In the genomic region with DNA sequence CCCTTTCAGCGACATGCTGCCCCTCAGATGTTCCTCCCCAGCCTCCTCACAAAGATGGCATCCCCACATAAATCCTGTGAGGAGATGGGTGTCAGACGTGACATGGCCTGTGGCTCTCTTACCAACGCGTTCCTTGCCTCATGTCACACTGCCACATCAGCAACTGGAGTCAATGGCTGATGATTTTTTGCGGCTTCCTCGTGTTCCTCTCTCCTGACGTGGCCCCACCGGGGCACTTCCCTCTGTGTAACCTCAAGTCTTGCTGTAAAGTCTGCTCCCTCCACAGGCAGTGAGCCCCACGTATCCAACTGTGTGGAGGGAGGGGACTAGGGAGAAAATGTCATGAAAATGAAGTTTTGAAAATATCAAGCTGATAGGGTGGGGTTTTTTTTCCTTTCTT, we compare ENCODE assay signal across 16 cellular contexts. TPM values are rescaled to one million over a fixed set of nuclear protein-coding genes. Genes with fewer than 3 reads are reported as not detected.
DNase-seq lines count a peak whose midpoint lies in the region; ATAC-seq and TF ChIP-seq lines count a peak whose summit lies in the region.
"Had no signal": no experiment of that assay in that cellular context is flagged by ENCODE, and none has a peak within 500 bp of the region (broad histone marks: within the 10 kb centered on the region; RNA-seq: fewer than 3 reads in every experiment).

No MANE protein-coding gene starts in this region.

- H3K36me3 ChIP-seq in BLaER1 treated with 17β-estradiol and CSF1 and Interleukin-3, amounts not matched to agents 10 nM and 100 nM, result no peaks in the 10 kb centered on the region
- H3K36me3 ChIP-seq in GM23248 (ENCODE audit: low read depth), result no peaks in the 10 kb centered on the region
- no peaks in the 10 kb centered on the region for H3K36me3 ChIP-seq in Peyer's patch
- H3K36me3 ChIP-seq: colonic mucosa, prostate gland had no signal

- no peaks in the 10 kb centered on the region for H3K9me2 ChIP-seq in GM23248 (ENCODE audit: insufficient read depth)

- no peaks in the 10 kb centered on the region for H3K9me3 ChIP-seq in BLaER1 treated with 17β-estradiol and CSF1 and Interleukin-3, amounts not matched to agents 10 nM and 100 nM (replicated peaks in 1 of 11)
- no peaks in the 10 kb centered on the region for H3K9me3 ChIP-seq in GM23248 (ENCODE audit: low read depth)
- no peaks in the 10 kb centered on the region for H3K9me3 ChIP-seq in Peyer's patch
- H3K9me3 ChIP-seq: colonic mucosa, prostate gland had no signal

- H3K27me3 Mint-ChIP-seq in effector memory CD8-positive, alpha-beta T cell, result peaks cover 27 to 31% of the 10 kb centered on the region in 2 donors

- peak; percentile 31 for ATAC-seq in effector memory CD8-positive, alpha-beta T cell (replicated peaks)
- ATAC-seq in GM19455 (IDR thresholded peaks at IDR 0.05; ENCODE audit: unreplicated experiment), result no peak

- H3K4me3 ChIP-seq in BLaER1 treated with 17β-estradiol and CSF1 and Interleukin-3, amounts not matched to agents 10 nM and 100 nM, result no peak overlapping the region
- H3K4me3 ChIP-seq in GM23248, result no peak overlapping the region
- no peak overlapping the region for H3K4me3 ChIP-seq in Peyer's patch
- H3K4me3 ChIP-seq: colonic mucosa, prostate gland had no signal

- no peak for TF ChIP-seq POLR2A in Peyer's patch (IDR thresholded peaks at IDR 0.05)

- peaks cover 6 to 29% (median 22%) of the 10 kb centered on the region in 10 experiments for H3K4me1 ChIP-seq in BLaER1 treated with 17β-estradiol and CSF1 and Interleukin-3, amounts not matched to agents 10 nM and 100 nM
- H3K4me1 ChIP-seq in GM23248 (ENCODE audit: insufficient read depth), result peaks cover 4% of the 10 kb centered on the region
- no peaks in the 10 kb centered on the region for H3K4me1 ChIP-seq in Peyer's patch
- H3K4me1 ChIP-seq: colonic mucosa, prostate gland had no signal

- H3K4me2 ChIP-seq in BLaER1 treated with 17β-estradiol and CSF1 and Interleukin-3, amounts not matched to agents 10 nM and 100 nM, result peak overlapping the region in 9 of 11 experiments; percentile 20 to 59 (median 28); a peak in 14 of 22 replicates
- H3K4me2 ChIP-seq in GM23248 (ENCODE audit: unreplicated experiment), result no peak overlapping the region

- 0 out of 22 replicates have a peak overlapping the region, but pooled peaks of 1 of the 11 experiments have one; percentile 5 for H3K9ac ChIP-seq in BLaER1 treated with 17β-estradiol and CSF1 and Interleukin-3, amounts not matched to agents 10 nM and 100 nM
- no peak overlapping the region for H3K9ac ChIP-seq in GM23248

- WGBS in GM23248 (ENCODE audit: low coverage in 1 of 2, low lambda C conversion rate in 2 of 2, missing lambda C conversion rate in 2 of 2), 2 experiments, result 41 to 48% methylated on average over 9 of the region's 9 CpGs

- TF ChIP-seq CTCF in Peyer's patch (IDR thresholded peaks at IDR 0.05), result no peak

- no peaks in the 10 kb centered on the region for H3K36me3 Mint-ChIP-seq in effector memory CD8-positive, alpha-beta T cell (ENCODE audit: insufficient read depth)
- H3K36me3 Mint-ChIP-seq: CD4-positive, CD25-positive, alpha-beta regulatory T cell; immature natural killer cell had no signal

- no peaks in the 10 kb centered on the region for H3K27me3 ChIP-seq in BLaER1 treated with 17β-estradiol and CSF1 and Interleukin-3, amounts not matched to agents 10 nM and 100 nM
- H3K27me3 ChIP-seq in GM23248 (replicated peaks; ENCODE audit: insufficient read depth) (peaks cover 4% of the 10 kb centered on the region; the same call in 1 of the 2 replicates), Peyer's patch (no peaks in the 10 kb centered on the region)
- H3K27me3 ChIP-seq: colonic mucosa had no signal

- no peaks in the 10 kb centered on the region for H4K20me1 ChIP-seq in BLaER1 treated with 17β-estradiol and CSF1 and Interleukin-3, amounts not matched to agents 10 nM and 100 nM
- no peaks in the 10 kb centered on the region for H4K20me1 ChIP-seq in GM23248 (ENCODE audit: insufficient read depth)

- H3K27ac Mint-ChIP-seq in effector memory CD8-positive, alpha-beta T cell, result no peak overlapping the region
- H3K27ac Mint-ChIP-seq: CD4-positive, CD25-positive, alpha-beta regulatory T cell; immature natural killer cell had no signal

- peak overlapping the region in 2 of 11 experiments; percentile 15 to 24; a peak in 1 of 22 replicates for H3K27ac ChIP-seq in BLaER1 treated with 17β-estradiol and CSF1 and Interleukin-3, amounts not matched to agents 10 nM and 100 nM
- H3K27ac ChIP-seq in GM23248 (no peak overlapping the region), Peyer's patch (no peak overlapping the region)
- H3K27ac ChIP-seq: colonic mucosa, prostate gland had no signal

- in situ Hi-C loops in GM23248 (cut with MboI), result loop anchor here (10.0 to 25.0 kb wide), 2 partner anchors 148 to 850 kb away; a partner anchor contains a TSS

- peaks cover 5 to 7% of the 10 kb centered on the region in 2 donors for H3K4me1 Mint-ChIP-seq in effector memory CD8-positive, alpha-beta T cell (ENCODE audit: low read depth in 2 of 2)
- H3K4me1 Mint-ChIP-seq: immature natural killer cell had no signal

- DNase-seq in GM23248 (no peak), NOMO-1 treated with DMSO at 0.1 percent for 48 hours (lab: John Stamatoyannopoulos, UW; ENCODE audit: unreplicated experiment) (peak; percentile 71), COR-L47 (lab: John Stamatoyannopoulos, UW) (no peak), NCI-H526 treated with DMSO at 0.1 percent for 48 hours (lab: John Stamatoyannopoulos, UW) (no peak), Peyer's patch (no peak)
- no peak for DNase-seq in effector memory CD8-positive, alpha-beta T cell
- DNase-seq: amniotic stem cell; CD4-positive, CD25-positive, alpha-beta regulatory T cell; colonic mucosa; immature natural killer cell; NCI-H1417 treated with DMSO at 0.1 percent for 48 hours; stimulated activated CD4-positive, alpha-beta T cell treated with anti-CD3 and anti-CD28 coated beads, Interleukin-2, amount 100 ng/mL, for 24 hours; stimulated activated naive CD4-positive, alpha-beta T cell treated with Interleukin-2 at 50 U/mL for 16 hours had no signal

- H3F3A ChIP-seq in GM23248 (ENCODE audit: insufficient read depth), result peaks cover 5% of the 10 kb centered on the region; the same call in 1 of the 2 replicates

- H3K79me2 ChIP-seq in GM23248 (ENCODE audit: insufficient read depth), result no peaks in the 10 kb centered on the region

- no peak overlapping the region for H3K4me3 Mint-ChIP-seq in effector memory CD8-positive, alpha-beta T cell
- H3K4me3 Mint-ChIP-seq: CD4-positive, CD25-positive, alpha-beta regulatory T cell; immature natural killer cell had no signal

- no peaks in the 10 kb centered on the region for H3K9me3 Mint-ChIP-seq in effector memory CD8-positive, alpha-beta T cell
- H3K9me3 Mint-ChIP-seq: CD4-positive, CD25-positive, alpha-beta regulatory T cell; immature natural killer cell had no signal

- peak overlapping the region; percentile 47 for H2AFZ ChIP-seq in GM23248

RNA-seq across cellular contexts. Expression of a gene that starts 53.2 kb away (rescaled TPM):
- total RNA-seq in GM23248 (2014; rRNA removed; shearing (Covaris generic)), result not detected in 2 replicates
- not detected in 2 replicates for polyA plus RNA-seq in GM23248 (2016; fragmentation: Nextera tagmentation; extraction: Ambion mirVana)
- not detected for total RNA-seq in Peyer's patch
- total RNA-seq: CD4-positive, CD25-positive, alpha-beta regulatory T cell; colonic mucosa; prostate gland had no signal
- polyA plus RNA-seq: CD4-positive, CD25-positive, alpha-beta regulatory T cell; immature natural killer cell had no signal
